Comparison of ENCODE assay signal across 13 cellular contexts in the genomic region with DNA sequence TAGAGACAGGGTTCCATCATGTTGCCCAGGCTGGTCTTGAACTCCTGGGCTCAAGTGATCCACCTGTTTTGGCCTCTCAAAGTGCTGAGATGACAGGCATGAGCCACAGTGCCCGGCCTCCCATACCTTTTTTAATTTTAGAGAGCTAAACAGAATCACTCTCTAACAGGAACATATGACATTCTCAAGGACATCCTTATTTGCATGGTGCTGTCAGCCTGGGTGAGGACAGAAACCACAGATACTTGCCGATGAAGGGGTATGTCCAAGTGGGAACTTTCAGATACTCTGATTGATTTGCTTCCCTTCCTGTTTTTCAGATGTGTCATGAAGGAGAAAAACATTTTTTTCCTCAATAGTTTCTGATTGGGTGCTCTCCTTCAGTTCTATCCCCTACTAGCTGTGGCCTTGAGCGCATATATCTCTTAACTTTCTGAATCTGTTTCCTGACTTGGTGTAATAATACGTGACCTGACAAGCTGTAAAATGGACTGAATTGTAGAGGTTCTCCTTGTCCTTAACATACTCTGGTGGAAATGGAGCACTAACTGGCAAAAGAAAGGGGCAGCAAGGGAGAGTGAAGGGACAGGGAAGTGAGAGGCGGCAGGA. TPM values are rescaled to one million over a fixed set of nuclear protein-coding genes. Genes with fewer than 3 reads are reported as not detected.
DNase-seq lines count a peak whose midpoint lies in the region; ATAC-seq, FAIRE-seq and TF ChIP-seq lines count a peak whose summit lies in the region.
"Had no signal": no experiment of that assay in that cellular context is flagged by ENCODE, and none has a peak within 500 bp of the region (broad histone marks: within the 10 kb centered on the region; RNA-seq: fewer than 3 reads in every experiment).

No MANE protein-coding gene starts in this region.

- no peak overlapping the region for H3K9ac ChIP-seq in neural progenitor cell
- H3K9ac ChIP-seq: KMS-11 had no signal

- in situ Hi-C loops in gastrocnemius medialis (cut with MboI; ENCODE audit: low sequenced_read_pairs in 4 of 4) = loop anchor here in 1 of 4 donors (25.0 kb wide), 1 partner anchor 585 kb away; a partner anchor contains a TSS

- TF ChIP-seq POLR2A in gastrocnemius medialis (IDR thresholded peaks at IDR 0.05) = no peak

- H3K27ac ChIP-seq in neural progenitor cell (no peak overlapping the region), gastrocnemius medialis (no peak overlapping the region)
- H3K27ac ChIP-seq: KMS-11 had no signal

- H3K9me3 ChIP-seq in neural progenitor cell (ENCODE audit: low read depth) (no peaks in the 10 kb centered on the region), gastrocnemius medialis (no peaks in the 10 kb centered on the region)

- H3K27ac Mint-ChIP-seq in neural progenitor cell = no peak overlapping the region
- H3K27ac Mint-ChIP-seq: CD4-positive, alpha-beta memory T cell had no signal

- FAIRE-seq in GM19239 (lab: Jason Lieb, UNC) = peak; percentile 94

- no peaks in the 10 kb centered on the region for H3K36me3 ChIP-seq in neural progenitor cell
- H3K36me3 ChIP-seq in gastrocnemius medialis = no peaks in the 10 kb centered on the region

- H3K36me3 Mint-ChIP-seq in neural progenitor cell = no peaks in the 10 kb centered on the region
- H3K36me3 Mint-ChIP-seq: CD4-positive, alpha-beta memory T cell had no signal

- H3K4me1 Mint-ChIP-seq in neural progenitor cell = peaks cover 21% of the 10 kb centered on the region

- H3K4me1 ChIP-seq in neural progenitor cell (peaks cover 7% of the 10 kb centered on the region), gastrocnemius medialis (no peaks in the 10 kb centered on the region)

- H4K20me1 ChIP-seq in neural progenitor cell (ENCODE audit: low read depth) = no peaks in the 10 kb centered on the region

- TF ChIP-seq CTCF in neural progenitor cell (IDR thresholded peaks at IDR 0.05) (no peak), gastrocnemius medialis (IDR thresholded peaks at IDR 0.05 in 4 of 5, conservative IDR thresholded peaks at IDR 0.05 in 1 of 5) (no peak)

- peaks cover 2% of the 10 kb centered on the region for H3K27me3 Mint-ChIP-seq in neural progenitor cell (ENCODE audit: insufficient read depth, low read depth)

- H3K4me3 ChIP-seq in neural progenitor cell (no peak overlapping the region), gastrocnemius medialis (no peak overlapping the region)

- H3F3A ChIP-seq in neural progenitor cell (ENCODE audit: low read depth) = peaks cover 3% of the 10 kb centered on the region

- H3K4me3 Mint-ChIP-seq in neural progenitor cell = no peak overlapping the region
- H3K4me3 Mint-ChIP-seq: CD4-positive, alpha-beta memory T cell had no signal

- DNase-seq in GM19239 (ENCODE audit: insufficient read length, low spot score) (no peak), neural progenitor cell (ENCODE audit: low spot score) (no peak), A172 (ENCODE audit: low spot score) (no peak), gastrocnemius medialis (no peak), epidermal melanocyte (ENCODE audit: insufficient read length, low spot score) (no peak)
- DNase-seq: CD4-positive, alpha-beta memory T cell; retina; RPMI8226 had no signal

- no peaks in the 10 kb centered on the region for H3K79me2 ChIP-seq in neural progenitor cell (ENCODE audit: low read depth)

- no peaks in the 10 kb centered on the region for H3K9me3 Mint-ChIP-seq in neural progenitor cell
- H3K9me3 Mint-ChIP-seq: CD4-positive, alpha-beta memory T cell had no signal

- H3K27me3 ChIP-seq in neural progenitor cell (no peaks in the 10 kb centered on the region), gastrocnemius medialis (no peaks in the 10 kb centered on the region)

- intact Hi-C loops in gastrocnemius medialis (cut with DNase I; ENCODE audit: low total_unique reads) = no loop called here

- ATAC-seq in GM21786 (IDR thresholded peaks at IDR 0.05; ENCODE audit: unreplicated experiment) (peak; percentile 76), HG03175 (IDR thresholded peaks at IDR 0.05; ENCODE audit: unreplicated experiment) (peak; percentile 57), gastrocnemius medialis (no peak)
- ATAC-seq: HCT116 had no signal

- H3K4me2 ChIP-seq in neural progenitor cell = no peak overlapping the region
- H3K4me2 ChIP-seq: KMS-11 had no signal

- peak overlapping the region; percentile 68 for H2AFZ ChIP-seq in neural progenitor cell (replicated peaks)

RNA-seq across cellular contexts. Expression of a gene that starts 49.6 kb away (rescaled TPM):
- total RNA-seq in neural progenitor cell (ENCODE audit: low replicate concordance) (16.8 and 27.3 TPM in 2 replicates), gastrocnemius medialis (under 1 TPM in 2 of 4 donors, not detected in 2; 0.07 to 0.27 TPM)
- total RNA-seq in A172 (2014; rRNA removed; shearing (Covaris generic)) = 0.03 TPM in 1 of 2 replicates, not detected in the other
- total RNA-seq: CD4-positive, alpha-beta memory T cell; dermis microvascular lymphatic vessel endothelial cell had no signal

Comparison
In these comparisons a context has a peak if more than half of its experiments do, and no peak if none do; other contexts are left out.
1. ATAC-seq: peak in GM21786 (single experiment) and HG03175 (single experiment); none in gastrocnemius medialis (0 of 2).
2. RNA of a gene that starts 49.6 kb away (total RNA-seq): 16.8 to 27.3 TPM in neural progenitor cell; 0.07 to 0.27 TPM in gastrocnemius medialis and 0.03 TPM in A172; every median in the first group is over 10 times any median in the second.